ENCODE assay signal across 21 cellular contexts in genomic region chr14:104359301-104359968, GRCh38.
DNase-seq lines count a peak whose midpoint lies in the region; ATAC-seq, FAIRE-seq and TF ChIP-seq lines count a peak whose summit lies in the region.
"Had no signal": no experiment of that assay in that cellular context is flagged by ENCODE, and none has a peak within 500 bp of the region (broad histone marks: within the 10 kb centered on the region; RNA-seq: fewer than 3 reads in every experiment).

No MANE protein-coding gene starts in this region.

- no peak for TF ChIP-seq EP300 in H1 (IDR thresholded peaks at IDR 0.05; ENCODE audit: borderline replicate concordance in 1 of 2, low read depth in 2 of 2, low read length in 2 of 2)

- in situ Hi-C loops in GM23248 (cut with MboI), result no loop called here

- POLR2A ChIA-PET in activated naive CD8-positive, alpha-beta T cell treated with anti-CD3 and anti-CD28 coated beads, Interleukin-2, amount 10 ng/mL, durations not matched to agents 7 days and 5 days (lab: Charles Lee), result no interaction called here
- POLR2A ChIA-PET in H1 (lab: Charles Lee; ENCODE audit: partially characterized antibody), result no interaction called here

- H3K56ac ChIP-seq in H1 (replicated peaks; ENCODE audit: insufficient read length, low read depth, low read length), result no peak overlapping the region

- no peaks in the 10 kb centered on the region for H3F3A ChIP-seq in GM23248 (ENCODE audit: insufficient read depth)

- H3K36me3 ChIP-seq in Peyer's patch (no peaks in the 10 kb centered on the region), H1 (ENCODE audit: control insufficient read depth in 2 of 4, insufficient read depth in 4 of 4, low read length in 3 of 4) (no peaks in the 10 kb centered on the region), GM23248 (ENCODE audit: low read depth) (no peaks in the 10 kb centered on the region)
- H3K36me3 ChIP-seq: HAP-1 had no signal

- no peak overlapping the region for H3K23ac ChIP-seq in H1 (ENCODE audit: insufficient read length)

- peak overlapping the region; percentile 25; the same call in 1 of the 2 replicates for H4K8ac ChIP-seq in H1 (ENCODE audit: extremely low read depth, insufficient read depth, low read length)

- H3K27ac Mint-ChIP-seq in activated naive CD8-positive, alpha-beta T cell treated with anti-CD3 and anti-CD28 coated beads, Interleukin-2, amount 10 ng/mL, durations not matched to agents 7 days and 5 days, result no peak overlapping the region
- no peak overlapping the region for H3K27ac Mint-ChIP-seq in activated naive CD8-positive, alpha-beta T cell treated with anti-CD3 and anti-CD28 coated beads, Interleukin-2, amount 50 U/mL, for 24 hours
- H3K27ac Mint-ChIP-seq: B cell; CD4-positive, alpha-beta T cell had no signal

- no peak overlapping the region for H2AK5ac ChIP-seq in H1 (ENCODE audit: low read depth, low read length)

- no peak overlapping the region for H2BK20ac ChIP-seq in H1 (ENCODE audit: low read length)

- no peaks in the 10 kb centered on the region for H3K9me2 ChIP-seq in GM23248 (ENCODE audit: insufficient read depth)

- TF ChIP-seq RAD21 in H1 (IDR thresholded peaks at IDR 0.05 in 1 of 2, conservative IDR thresholded peaks at IDR 0.05 in 1 of 2; ENCODE audit: low read depth in 2 of 2, low read length in 2 of 2), result no peak

- H3K4me1 ChIP-seq in Peyer's patch (no peaks in the 10 kb centered on the region), H1 (replicated peaks in 1 of 4; ENCODE audit: control insufficient read depth in 3 of 4, insufficient read depth in 4 of 4, low read length in 3 of 4) (no peaks in the 10 kb centered on the region), GM23248 (ENCODE audit: insufficient read depth) (no peaks in the 10 kb centered on the region)
- H3K4me1 ChIP-seq: HAP-1 had no signal

- no peaks in the 10 kb centered on the region for H3K27me3 Mint-ChIP-seq in activated naive CD8-positive, alpha-beta T cell treated with anti-CD3 and anti-CD28 coated beads, Interleukin-2, amount 10 ng/mL, durations not matched to agents 7 days and 5 days
- no peaks in the 10 kb centered on the region for H3K27me3 Mint-ChIP-seq in activated naive CD8-positive, alpha-beta T cell treated with anti-CD3 and anti-CD28 coated beads, Interleukin-2, amount 50 U/mL, for 24 hours

- H4K20me1 ChIP-seq in H1 (replicated peaks in 1 of 2; ENCODE audit: control insufficient read depth in 1 of 2, insufficient read depth in 2 of 2, low read length in 2 of 2), result no peaks in the 10 kb centered on the region
- H4K20me1 ChIP-seq in GM23248 (ENCODE audit: insufficient read depth), result no peaks in the 10 kb centered on the region

- H3K4me2 ChIP-seq in H1 (ENCODE audit: insufficient read depth in 1 of 2, low read depth in 2 of 2, low read length in 2 of 2), result no peak overlapping the region
- no peak overlapping the region for H3K4me2 ChIP-seq in GM23248 (ENCODE audit: unreplicated experiment)

- no peak overlapping the region for H3K27ac ChIP-seq in Peyer's patch
- H3K27ac ChIP-seq in H1 (ENCODE audit: low read depth, low read length), result no peak overlapping the region
- no peak overlapping the region for H3K27ac ChIP-seq in GM23248

- no peak overlapping the region for H4K91ac ChIP-seq in H1 (replicated peaks; ENCODE audit: insufficient read length, low read length)

- no peak overlapping the region for H3K14ac ChIP-seq in H1 (ENCODE audit: insufficient read length)

- no peaks in the 10 kb centered on the region for H3K4me1 Mint-ChIP-seq in activated naive CD8-positive, alpha-beta T cell treated with anti-CD3 and anti-CD28 coated beads, Interleukin-2, amount 10 ng/mL, durations not matched to agents 7 days and 5 days
- H3K4me1 Mint-ChIP-seq in activated naive CD8-positive, alpha-beta T cell treated with anti-CD3 and anti-CD28 coated beads, Interleukin-2, amount 50 U/mL, for 24 hours, result no peaks in the 10 kb centered on the region
- H3K4me1 Mint-ChIP-seq: B cell had no signal

- H3K23me2 ChIP-seq in H1 (ENCODE audit: low read depth, low read length), result no peaks in the 10 kb centered on the region

- peak; percentile 22 for DNase-seq in activated naive CD8-positive, alpha-beta T cell treated with anti-CD3 and anti-CD28 coated beads, Interleukin-2, amount 10 ng/mL, durations not matched to agents 7 days and 5 days
- DNase-seq in activated naive CD8-positive, alpha-beta T cell treated with anti-CD3 and anti-CD28 coated beads, Interleukin-2, amount 50 U/mL, for 24 hours, result no peak
- DNase-seq in Peyer's patch (peak in 2 of 3 donors; percentile 32 to 40), H1 (ENCODE audit: low read depth in 1 of 2, low spot score in 2 of 2) (no peak), sciatic nerve (ENCODE audit: low spot score) (peak; percentile 45), GM23248 (no peak), NCI-H1694 (lab: John Stamatoyannopoulos, UW) (no peak)
- DNase-seq: Calu3, DMS53, MV-4-11, NCI-H1417, NCI-H2029, NCI-H2171, NCI-H446, NCI-H69, SIG-M5 had no signal

- H2BK12ac ChIP-seq in H1 (ENCODE audit: low read depth, low read length), result no peak overlapping the region

- H3K79me2 ChIP-seq in H1 (ENCODE audit: control insufficient read depth in 1 of 2, insufficient read depth in 2 of 2, low read length in 2 of 2) (no peaks in the 10 kb centered on the region), GM23248 (ENCODE audit: insufficient read depth) (no peaks in the 10 kb centered on the region)

- H2BK5ac ChIP-seq in H1 (ENCODE audit: low read depth, low read length), result no peak overlapping the region

- no peak overlapping the region for H2BK120ac ChIP-seq in H1 (replicated peaks; ENCODE audit: low read depth, low read length)

- TF ChIP-seq POLR2A in Peyer's patch (IDR thresholded peaks at IDR 0.05) (no peak), H1 (IDR thresholded peaks at IDR 0.05; ENCODE audit: control extremely low read depth in 1 of 2, low read depth in 2 of 2, low read length in 2 of 2) (no peak)

- no peak for TF ChIP-seq CTCF in Peyer's patch (IDR thresholded peaks at IDR 0.05)
- TF ChIP-seq CTCF in H1 (IDR thresholded peaks at IDR 0.05; ENCODE audit: control extremely low read depth in 1 of 3, insufficient read depth in 1 of 3, low read depth in 1 of 3, low read length in 3 of 3), result no peak

- CTCF ChIA-PET in H1 (lab: Charles Lee; ENCODE audit: partially characterized antibody), result interaction anchor here (1.0 to 2.0 kb wide), 8 partner anchors 9 to 1109 kb away, joined by 3 to 13 read pairs (median 4); no protein-coding TSS in a partner anchor

- no peak overlapping the region for H2BK15ac ChIP-seq in H1 (ENCODE audit: low read length)

- WGBS in H1 (ENCODE audit: extremely low coverage in 1 of 2, insufficient coverage in 1 of 2, insufficient read length in 1 of 2, insufficient replicate concordance in 2 of 2, low coverage in 1 of 2, low lambda C conversion rate in 2 of 2, missing lambda C conversion rate in 1 of 2), 2 experiments, result 90% methylated on average over 13 of the region's 14 CpGs; no CpG with 5 or more reads in 1 of the 2 experiments
- WGBS in GM23248 (ENCODE audit: low coverage in 1 of 2, low lambda C conversion rate in 2 of 2, missing lambda C conversion rate in 2 of 2), 2 experiments, result 20 to 26% methylated on average over 11 to 12 of the region's 14 CpGs

- no peak overlapping the region for H3K18ac ChIP-seq in H1 (ENCODE audit: extremely low read depth, low read length)

- no peak overlapping the region for H3K4me3 ChIP-seq in Peyer's patch
- H3K4me3 ChIP-seq in H1 (ENCODE audit: extremely low read depth in 1 of 4, insufficient read depth in 2 of 4, low read depth in 3 of 4, low read length in 4 of 4), result no peak overlapping the region
- H3K4me3 ChIP-seq in GM23248, result no peak overlapping the region
- H3K4me3 ChIP-seq: HAP-1, K562 had no signal

- H3K36me3 Mint-ChIP-seq in activated naive CD8-positive, alpha-beta T cell treated with anti-CD3 and anti-CD28 coated beads, Interleukin-2, amount 10 ng/mL, durations not matched to agents 7 days and 5 days, result no peaks in the 10 kb centered on the region
- H3K36me3 Mint-ChIP-seq in activated naive CD8-positive, alpha-beta T cell treated with anti-CD3 and anti-CD28 coated beads, Interleukin-2, amount 50 U/mL, for 24 hours (ENCODE audit: low read depth), result no peaks in the 10 kb centered on the region

- no peak for ATAC-seq in activated naive CD8-positive, alpha-beta T cell treated with anti-CD3 and anti-CD28 coated beads, Interleukin-2, amount 10 ng/mL, durations not matched to agents 7 days and 5 days (ENCODE audit: low read depth)
- no peak for ATAC-seq in activated naive CD8-positive, alpha-beta T cell treated with anti-CD3 and anti-CD28 coated beads, Interleukin-2, amount 50 U/mL, for 24 hours
- ATAC-seq in sciatic nerve, result no peak
- no peak for ATAC-seq in GM19463 (IDR thresholded peaks at IDR 0.05; ENCODE audit: unreplicated experiment)
- ATAC-seq: K562 had no signal

- H3K27me3 ChIP-seq in Peyer's patch (no peaks in the 10 kb centered on the region), H1 (replicated peaks in 1 of 4; ENCODE audit: control insufficient read depth in 3 of 4, extremely low read depth in 1 of 4, insufficient read depth in 3 of 4, low read length in 3 of 4) (no peaks in the 10 kb centered on the region), GM23248 (replicated peaks; ENCODE audit: insufficient read depth) (no peaks in the 10 kb centered on the region)

- FAIRE-seq in H1 (lab: Jason Lieb, UNC), result no peak
- FAIRE-seq: K562 had no signal

- H3K4me3 Mint-ChIP-seq in activated naive CD8-positive, alpha-beta T cell treated with anti-CD3 and anti-CD28 coated beads, Interleukin-2, amount 10 ng/mL, durations not matched to agents 7 days and 5 days, result no peak overlapping the region
- H3K4me3 Mint-ChIP-seq in activated naive CD8-positive, alpha-beta T cell treated with anti-CD3 and anti-CD28 coated beads, Interleukin-2, amount 50 U/mL, for 24 hours, result no peak overlapping the region
- H3K4me3 Mint-ChIP-seq: B cell; CD4-positive, alpha-beta T cell had no signal

- H2AFZ ChIP-seq in H1 (ENCODE audit: low read length) (no peak overlapping the region), GM23248 (no peak overlapping the region)

- no peaks in the 10 kb centered on the region for H3K79me1 ChIP-seq in H1 (ENCODE audit: low read depth, low read length)

- H3K9ac ChIP-seq in H1 (replicated peaks in 1 of 4; ENCODE audit: extremely low read depth in 1 of 4, low read depth in 3 of 4, low read length in 3 of 4) (no peak overlapping the region), GM23248 (no peak overlapping the region)

- intact Hi-C loops in sciatic nerve (cut with DNase I), result no loop called here

- H4K5ac ChIP-seq in H1 (ENCODE audit: insufficient read length, low read depth, low read length), result no peak overlapping the region

- H3K9me3 ChIP-seq in Peyer's patch (no peaks in the 10 kb centered on the region), H1 (ENCODE audit: insufficient read depth in 2 of 2, low read depth in 1 of 2, low read length in 1 of 2) (no peaks in the 10 kb centered on the region), GM23248 (ENCODE audit: low read depth) (no peaks in the 10 kb centered on the region)
- H3K9me3 ChIP-seq: HAP-1 had no signal

- no peak overlapping the region for H3K4ac ChIP-seq in H1 (replicated peaks; ENCODE audit: insufficient read length, low read depth, low read length)

- no peaks in the 10 kb centered on the region for H3K9me3 Mint-ChIP-seq in activated naive CD8-positive, alpha-beta T cell treated with anti-CD3 and anti-CD28 coated beads, Interleukin-2, amount 10 ng/mL, durations not matched to agents 7 days and 5 days
- no peaks in the 10 kb centered on the region for H3K9me3 Mint-ChIP-seq in activated naive CD8-positive, alpha-beta T cell treated with anti-CD3 and anti-CD28 coated beads, Interleukin-2, amount 50 U/mL, for 24 hours
- H3K9me3 Mint-ChIP-seq: CD4-positive, alpha-beta T cell had no signal

Comparison
In these comparisons a context has a peak if more than half of its experiments do, and no peak if none do; other contexts are left out.
1. DNase-seq: peak in activated naive CD8-positive, alpha-beta T cell treated with anti-CD3 and anti-CD28 coated beads, Interleukin-2, amount 10 ng/mL, durations not matched to agents 7 days and 5 days (single experiment), Peyer's patch (2 of 3) and sciatic nerve (single experiment); none in activated naive CD8-positive, alpha-beta T cell treated with anti-CD3 and anti-CD28 coated beads, Interleukin-2, amount 50 U/mL, for 24 hours (single experiment), H1 (0 of 2), GM23248 (single experiment) and NCI-H1694 (single experiment).